In genomic region chr3:185931777-185932176, GRCh38 we compare ENCODE assay signal across 10 cellular contexts. TPM values are rescaled to one million over a fixed set of nuclear protein-coding genes. Genes with fewer than 3 reads are reported as not detected.
DNase-seq lines count a peak whose midpoint lies in the region; ATAC-seq and TF ChIP-seq lines count a peak whose summit lies in the region.
"Had no signal": no experiment of that assay in that cellular context is flagged by ENCODE, and none has a peak within 500 bp of the region (broad histone marks: within the 10 kb centered on the region; RNA-seq: fewer than 3 reads in every experiment).

No MANE protein-coding gene starts in this region.

- POLR2A ChIA-PET in HEK293T (lab: Yijun Ruan, JAX) = interaction anchor here (0.7 to 1.4 kb wide), 2 partner anchors 12 to 21 kb away, joined by 3 to 4 read pairs; no protein-coding TSS in a partner anchor

- TF ChIP-seq CTCF in DND-41 (IDR thresholded peaks at IDR 0.05; ENCODE audit: borderline replicate concordance, extremely low read depth, low read length, poor library complexity, severe bottlenecking) = no peak
- no peak for TF ChIP-seq CTCF in NB4 (IDR thresholded peaks at IDR 0.05; ENCODE audit: low read depth, low read length)
- TF ChIP-seq CTCF in osteoblast (IDR thresholded peaks at IDR 0.05; ENCODE audit: extremely low read depth, low read depth, low read length) = no peak

- peak overlapping the region; percentile 8 to 68; a peak in 2 of 4 replicates for H3K4me3 ChIP-seq in DND-41 (ENCODE audit: low read depth in 1 of 2, low read length in 2 of 2)
- H3K4me3 ChIP-seq in NB4 (ENCODE audit: low read depth, low read length) = peak overlapping the region; percentile 83
- peak overlapping the region; percentile 17 for H3K4me3 ChIP-seq in ectodermal cell (ENCODE audit: insufficient read depth, low read depth, low read length)
- H3K4me3 ChIP-seq in osteoblast (ENCODE audit: insufficient read depth, low read length) = no peak overlapping the region

- H3K36me3 ChIP-seq in DND-41 (ENCODE audit: insufficient read depth, low read length) (peaks cover 97% of the 10 kb centered on the region), ectodermal cell (ENCODE audit: control insufficient read depth, insufficient read depth, low read length) (peaks cover 3% of the 10 kb centered on the region), osteoblast (ENCODE audit: insufficient read depth, low read length) (peaks cover 34% of the 10 kb centered on the region)

- H4K20me1 ChIP-seq in DND-41 (ENCODE audit: insufficient read depth, low read length) (peaks cover 100% of the 10 kb centered on the region), osteoblast (ENCODE audit: insufficient read depth, low read length) (peaks cover 98% of the 10 kb centered on the region)

- H2AFZ ChIP-seq in DND-41 (ENCODE audit: low read depth, low read length) (no peak overlapping the region), osteoblast (ENCODE audit: low read length) (no peak overlapping the region)

- 75 to 83% methylated on average over 2 of the region's 3 CpGs for WGBS in ectodermal cell, 2 experiments

- H3K27me3 ChIP-seq in DND-41 (ENCODE audit: insufficient read depth, low read length, poor library complexity) (no peaks in the 10 kb centered on the region), ectodermal cell (ENCODE audit: control insufficient read depth, insufficient read depth, low read length, poor library complexity, severe bottlenecking) (no peaks in the 10 kb centered on the region), osteoblast (ENCODE audit: insufficient read depth, low read length) (no peaks in the 10 kb centered on the region)

- peak overlapping the region; percentile 98; the same call in 1 of the 2 replicates for H3K9ac ChIP-seq in DND-41 (ENCODE audit: low read depth, low read length)

- CTCF ChIA-PET in HEK293T (lab: Yijun Ruan, JAX) = interaction anchor here (0.8 kb wide), 1 partner anchor 198 kb away, joined by 3 read pairs; no protein-coding TSS in a partner anchor

- ATAC-seq in DND-41 (ENCODE audit: insufficient read depth, low read depth) (no peak), GM21825 (IDR thresholded peaks at IDR 0.05; ENCODE audit: unreplicated experiment) (no peak), GM18861 (IDR thresholded peaks at IDR 0.05; ENCODE audit: unreplicated experiment) (no peak)

- H3K4me1 ChIP-seq in DND-41 (ENCODE audit: insufficient read depth, low read length) = peaks cover 86% of the 10 kb centered on the region
- H3K4me1 ChIP-seq in ectodermal cell (ENCODE audit: control insufficient read depth, insufficient read depth, low read length) = peaks cover 47% of the 10 kb centered on the region
- peaks cover 84% of the 10 kb centered on the region for H3K4me1 ChIP-seq in osteoblast (ENCODE audit: insufficient read depth, low read length)

- H3K4me2 ChIP-seq in DND-41 (ENCODE audit: insufficient read depth, low read length) (peak overlapping the region; percentile 82), osteoblast (ENCODE audit: insufficient read depth, low read length) (peak overlapping the region; percentile 90)

- no peaks in the 10 kb centered on the region for H3K9me3 ChIP-seq in DND-41 (ENCODE audit: insufficient read depth, low read length, severe bottlenecking)
- no peaks in the 10 kb centered on the region for H3K9me3 ChIP-seq in ectodermal cell (ENCODE audit: control insufficient read depth, low read length)
- H3K9me3 ChIP-seq in osteoblast (ENCODE audit: low read depth, low read length) = no peaks in the 10 kb centered on the region

- TF ChIP-seq POLR2A in NB4 (IDR thresholded peaks at IDR 0.05; ENCODE audit: extremely low read depth, insufficient read length) = no peak

- no peak for DNase-seq in DND-41
- DNase-seq in NB4 (ENCODE audit: low read depth) = no peak
- no peak for DNase-seq in osteoblast (ENCODE audit: insufficient read length, low spot score, missing footprints)
- no peak for DNase-seq in activated effector memory CD4-positive, alpha-beta T cell treated with Interleukin-2 at 50 U/mL for 16 hours
- DNase-seq in HEK293T (ENCODE audit: extremely low spot score) = no peak
- DNase-seq: foreskin melanocyte, NCI-H510A treated with DMSO at 0.1 percent for 48 hours had no signal

- H3K27ac ChIP-seq in DND-41 (ENCODE audit: low read length) (no peak overlapping the region), ectodermal cell (ENCODE audit: insufficient read depth, low read depth, low read length, poor library complexity, severe bottlenecking) (no peak overlapping the region), osteoblast (ENCODE audit: low read depth, low read length) (peak overlapping the region; percentile 1)

- peaks cover 100% of the 10 kb centered on the region for H3K79me2 ChIP-seq in DND-41 (ENCODE audit: insufficient read depth, low read length)
- peaks cover 100% of the 10 kb centered on the region for H3K79me2 ChIP-seq in osteoblast (ENCODE audit: insufficient read depth, low read length)

TF ChIP-seq in HEK293T, 16 proteins besides CTCF, POLR2A, EP300 and RAD21:
- TF ChIP-seq ARNT (IDR thresholded peaks at IDR 0.05) (no peak), L3MBTL2 (conservative IDR thresholded peaks at IDR 0.05) (no peak), FOXK2 (IDR thresholded peaks at IDR 0.05) (no peak), FOXA1 (IDR thresholded peaks at IDR 0.05) (no peak), CTBP1 (IDR thresholded peaks at IDR 0.05; ENCODE audit: borderline replicate concordance) (no peak), NFRKB (IDR thresholded peaks at IDR 0.05) (no peak), HDGF (IDR thresholded peaks at IDR 0.05; ENCODE audit: borderline replicate concordance) (no peak), SP1 (IDR thresholded peaks at IDR 0.05) (no peak), BHLHE40 (IDR thresholded peaks at IDR 0.05; ENCODE audit: borderline replicate concordance) (no peak), FOXM1 (IDR thresholded peaks at IDR 0.05; ENCODE audit: borderline replicate concordance) (no peak), SUZ12 (IDR thresholded peaks at IDR 0.05) (no peak), PKNOX1 (IDR thresholded peaks at IDR 0.05) (no peak), LEF1 (IDR thresholded peaks at IDR 0.05; ENCODE audit: borderline replicate concordance) (no peak)

RNA-seq across cellular contexts. Expression of gene TRA2B, which starts 6.0 kb away (rescaled TPM):
- polyA plus RNA-seq in ectodermal cell (2013, experiment 1 of 4) = 256 TPM
- 287 TPM for polyA plus RNA-seq in ectodermal cell (2013, experiment 2 of 4)
- 242 TPM for polyA plus RNA-seq in ectodermal cell (2013, experiment 3 of 4)
- polyA plus RNA-seq in ectodermal cell (2013, experiment 4 of 4) = 242 TPM
- 95.2 and 111 TPM in 2 replicates for total RNA-seq in osteoblast
